7 cellular contexts compared by ENCODE assay signal in genomic region chr7:139414743-139415402, GRCh38. TPM values are rescaled to one million over a fixed set of nuclear protein-coding genes. Genes with fewer than 3 reads are reported as not detected.
DNase-seq lines count a peak whose midpoint lies in the region; ATAC-seq and TF ChIP-seq lines count a peak whose summit lies in the region.
"Not testable (repeated sequence)": the region's sequence is repeated elsewhere in the genome, so short reads cannot be mapped to it uniquely, and the experiment has no call there.

No MANE protein-coding gene starts in this region.

- BruUV-seq in Calu3 (replicated peaks; lab: Mats Ljungman, UMichigan), result not testable (repeated sequence)

- DNase-seq in Calu3; activated T-cell treated with anti-CD3 and anti-CD28 coated beads, Interleukin-2, amount 50 U/mL, for 24 hours; nephron progenitor cell; stimulated activated naive B cell treated with anti-CD40 and anti-IgM and Interleukin-4, amounts not matched to agents 10 μg/mL and 1 μg/mL and 100 μg/mL, for 72 hours: not testable (repeated sequence)
- peak; percentile 23 for DNase-seq in HT1080 (ENCODE audit: low read depth)
- peak; percentile 25 for DNase-seq in amniotic epithelial cell (ENCODE audit: low read depth)
- peak; percentile 17 for DNase-seq in iris pigment epithelial cell (ENCODE audit: low read depth)

- CTCF ChIA-PET in Calu3 (lab: Charles Lee), result interaction anchor here (0.6 to 1.4 kb wide), 2 partner anchors 20 to 25 kb away, joined by 3 to 5 read pairs; no protein-coding TSS in a partner anchor

- not testable (repeated sequence) for H3K4me1 Mint-ChIP-seq in Calu3 (ENCODE audit: low read depth, unreplicated experiment); activated T-cell treated with anti-CD3 and anti-CD28 coated beads, Interleukin-2, amount 50 U/mL, for 24 hours (ENCODE audit: low read depth); nephron progenitor cell; stimulated activated naive B cell treated with anti-CD40 and anti-IgM and Interleukin-4, amounts not matched to agents 10 μg/mL and 1 μg/mL and 100 μg/mL, for 72 hours

- not testable (repeated sequence) for H3K9me3 Mint-ChIP-seq in Calu3 (ENCODE audit: low read depth, unreplicated experiment); activated T-cell treated with anti-CD3 and anti-CD28 coated beads, Interleukin-2, amount 50 U/mL, for 24 hours; nephron progenitor cell; stimulated activated naive B cell treated with anti-CD40 and anti-IgM and Interleukin-4, amounts not matched to agents 10 μg/mL and 1 μg/mL and 100 μg/mL, for 72 hours

- intact Hi-C loops in Calu3 (cut with micrococcal nuclease; ENCODE audit: unreplicated experiment), result not testable (repeated sequence)

- H3K36me3 Mint-ChIP-seq in Calu3 (ENCODE audit: insufficient read depth, unreplicated experiment), result peaks cover 61% of the 10 kb centered on the region
- H3K36me3 Mint-ChIP-seq in activated T-cell treated with anti-CD3 and anti-CD28 coated beads, Interleukin-2, amount 50 U/mL, for 24 hours (ENCODE audit: low read depth), result peaks cover 94% of the 10 kb centered on the region
- H3K36me3 Mint-ChIP-seq in nephron progenitor cell (ENCODE audit: low read depth), result peaks cover 82% of the 10 kb centered on the region
- H3K36me3 Mint-ChIP-seq in stimulated activated naive B cell treated with anti-CD40 and anti-IgM and Interleukin-4, amounts not matched to agents 10 μg/mL and 1 μg/mL and 100 μg/mL, for 72 hours, result peaks cover 20 to 46% of the 10 kb centered on the region in 2 donors

- not testable (repeated sequence) for H3K27me3 Mint-ChIP-seq in Calu3 (ENCODE audit: unreplicated experiment); activated T-cell treated with anti-CD3 and anti-CD28 coated beads, Interleukin-2, amount 50 U/mL, for 24 hours; nephron progenitor cell (ENCODE audit: low read depth, poor library complexity); stimulated activated naive B cell treated with anti-CD40 and anti-IgM and Interleukin-4, amounts not matched to agents 10 μg/mL and 1 μg/mL and 100 μg/mL, for 72 hours

- H3K27ac Mint-ChIP-seq in Calu3 (ENCODE audit: unreplicated experiment) (peak overlapping the region; percentile 10), nephron progenitor cell (peak overlapping the region; percentile 69)
- H3K27ac Mint-ChIP-seq in activated T-cell treated with anti-CD3 and anti-CD28 coated beads, Interleukin-2, amount 50 U/mL, for 24 hours, result peak overlapping the region; percentile 47
- H3K27ac Mint-ChIP-seq in stimulated activated naive B cell treated with anti-CD40 and anti-IgM and Interleukin-4, amounts not matched to agents 10 μg/mL and 1 μg/mL and 100 μg/mL, for 72 hours, result peak overlapping the region; percentile 45

- H3K4me3 Mint-ChIP-seq in Calu3 (ENCODE audit: low read depth, unreplicated experiment); activated T-cell treated with anti-CD3 and anti-CD28 coated beads, Interleukin-2, amount 50 U/mL, for 24 hours; nephron progenitor cell; stimulated activated naive B cell treated with anti-CD40 and anti-IgM and Interleukin-4, amounts not matched to agents 10 μg/mL and 1 μg/mL and 100 μg/mL, for 72 hours: not testable (repeated sequence)

- not testable (repeated sequence) for TF ChIP-seq CTCF in Calu3 (IDR thresholded peaks at IDR 0.05; ENCODE audit: unreplicated experiment); nephron progenitor cell (IDR thresholded peaks at IDR 0.05)

- not testable (repeated sequence) for ATAC-seq in stimulated activated naive B cell treated with anti-CD40 and anti-IgM and Interleukin-4, amounts not matched to agents 10 μg/mL and 1 μg/mL and 100 μg/mL, for 72 hours (replicated peaks)

RNA-seq across cellular contexts. Expression of gene LUC7L2, which starts 55.2 kb away (rescaled TPM):
- total RNA-seq in Calu3 (2022), result 85.7 and 88.8 TPM in 2 replicates
- total RNA-seq in HT1080 (2014; rRNA removed; shearing (Covaris generic)), result 45.4 and 66.7 TPM in 2 replicates
- 34.5 and 41.4 TPM in 2 replicates for polyA plus RNA-seq in HT1080 (2015; cell fraction: cytosol; rRNA removed)
- polyA plus RNA-seq in HT1080 (2015; cell fraction: nucleus; rRNA removed), result 89.0 and 108 TPM in 2 replicates

Comparison
In these comparisons a context has a peak if more than half of its experiments do, and no peak if none do; other contexts are left out.
1. H3K27ac Mint-ChIP-seq: peak in every context shown above with its lines; median percentile 69 in nephron progenitor cell; 47 in activated T-cell treated with anti-CD3 and anti-CD28 coated beads, Interleukin-2, amount 50 U/mL, for 24 hours; 45 in stimulated activated naive B cell treated with anti-CD40 and anti-IgM and Interleukin-4, amounts not matched to agents 10 μg/mL and 1 μg/mL and 100 μg/mL, for 72 hours; 10 in Calu3.